Comparison of ENCODE assay signal across 8 cellular contexts in genomic region chr16:81478876-81479496, GRCh38. TPM values are rescaled to one million over a fixed set of nuclear protein-coding genes. Genes with fewer than 3 reads are reported as not detected.
DNase-seq lines count a peak whose midpoint lies in the region; ATAC-seq and TF ChIP-seq lines count a peak whose summit lies in the region.

No MANE protein-coding gene starts in this region.

- peaks cover 36% of the 10 kb centered on the region for H3F3A ChIP-seq in SU-DHL-6 (ENCODE audit: insufficient read depth)

- no peaks in the 10 kb centered on the region for H4K20me1 ChIP-seq in SU-DHL-6 (ENCODE audit: low read depth, low read length)

- peak; percentile 61 for ATAC-seq in GM18907 (IDR thresholded peaks at IDR 0.05; ENCODE audit: unreplicated experiment)
- ATAC-seq in HG02884 (IDR thresholded peaks at IDR 0.05; ENCODE audit: unreplicated experiment), result peak; percentile 53
- ATAC-seq in lung (ENCODE audit: insufficient read depth, low FRiP score), result peak; percentile 45
- ATAC-seq in GM18519 (IDR thresholded peaks at IDR 0.05; ENCODE audit: low FRiP score, unreplicated experiment), result no peak

- H3K79me2 ChIP-seq in SU-DHL-6 (ENCODE audit: insufficient read depth, low read length), result peaks cover 11% of the 10 kb centered on the region

- peaks cover 0 to 49% of the 10 kb centered on the region in 2 donors for H3K4me1 ChIP-seq in lung (ENCODE audit: control insufficient read depth in 2 of 2, insufficient read depth in 2 of 2, low read length in 2 of 2)

- H3K4me3 ChIP-seq in SU-DHL-6 (ENCODE audit: insufficient read depth, low read length, poor library complexity, severe bottlenecking), result peak overlapping the region; percentile 28
- H3K4me3 ChIP-seq in lung, result no peak overlapping the region

- H3K9ac ChIP-seq in SU-DHL-6 (ENCODE audit: low read length), result peak overlapping the region; percentile 38

- H3K4me2 ChIP-seq in SU-DHL-6 (ENCODE audit: low read depth, low read length, poor library complexity, severe bottlenecking), result peak overlapping the region; percentile 61

- H3K27ac ChIP-seq in SU-DHL-6 (ENCODE audit: low read depth, low read length), result peak overlapping the region; percentile 91
- peak overlapping the region in 1 of 2 donors; percentile 48 for H3K27ac ChIP-seq in lung (ENCODE audit: low read depth in 1 of 2, low read length in 1 of 2)

- no peaks in the 10 kb centered on the region for H3K9me2 ChIP-seq in SU-DHL-6 (replicated peaks; ENCODE audit: insufficient read depth, low read length)

- no peaks in the 10 kb centered on the region for H3K36me3 ChIP-seq in SU-DHL-6 (ENCODE audit: low read length)
- H3K36me3 ChIP-seq in lung (ENCODE audit: control insufficient read depth in 2 of 2, insufficient read depth in 2 of 2, low read length in 2 of 2), result peaks cover 0 to under 1% of the 10 kb centered on the region in 2 donors

- DNase-seq in lung (ENCODE audit: low spot score) (peak; percentile 66), NCI-H2196 treated with DMSO at 0.1 percent for 48 hours (lab: John Stamatoyannopoulos, UW; ENCODE audit: unreplicated experiment) (no peak), GOT3 (lab: John Stamatoyannopoulos, UW) (no peak), NCI-H774 (lab: John Stamatoyannopoulos, UW) (no peak)

- no peak overlapping the region for H2AFZ ChIP-seq in SU-DHL-6 (ENCODE audit: low read depth, low read length, severe bottlenecking)

- H3K9me3 ChIP-seq in SU-DHL-6 (ENCODE audit: insufficient read depth, low read length), result no peaks in the 10 kb centered on the region
- no peaks in the 10 kb centered on the region for H3K9me3 ChIP-seq in lung (ENCODE audit: control insufficient read depth in 2 of 2, insufficient read depth in 1 of 2, low read length in 1 of 2)

- WGBS in lung, 2 donors, result 8 to 25% methylated on average over 13 of the region's 13 CpGs

- TF ChIP-seq CTCF in SU-DHL-6 (IDR thresholded peaks at IDR 0.05; ENCODE audit: insufficient read depth, low read length, poor library complexity, severe bottlenecking) (no peak), lung (IDR thresholded peaks at IDR 0.05; ENCODE audit: control extremely low read depth, extremely low read depth) (no peak)

- H3K27me3 ChIP-seq in SU-DHL-6 (ENCODE audit: low read length) (no peaks in the 10 kb centered on the region), lung (ENCODE audit: control insufficient read depth, insufficient read depth) (no peaks in the 10 kb centered on the region)

RNA-seq across cellular contexts. Expression of gene CMIP, which starts 34.4 kb away (rescaled TPM):
- 10 to 100 TPM; 55.7 to 80.5 TPM for total RNA-seq in lung
- polyA plus RNA-seq in lung, result 10 to 100 TPM; 11.8 to 41.4 TPM
